Comparison of ENCODE assay signal across 10 cellular contexts in genomic region chr20:23152308-23152892, GRCh38.
A peak's percentile ranks its signal among the peaks of the same experiment; 100 is the strongest.
DNase-seq lines count a peak whose midpoint lies in the region; ATAC-seq and TF ChIP-seq lines count a peak whose summit lies in the region.
"Had no signal": no experiment of that assay in that cellular context is flagged by ENCODE, and none has a peak within 500 bp of the region (broad histone marks: within the 10 kb centered on the region; RNA-seq: fewer than 3 reads in every experiment).

No MANE protein-coding gene starts in this region.

- H3K4me3 ChIP-seq in esophagus squamous epithelium (no peak overlapping the region), neutrophil (ENCODE audit: low read depth in 1 of 2, low read length in 1 of 2) (no peak overlapping the region), MG63 (no peak overlapping the region)

- TF ChIP-seq POLR2A in esophagus squamous epithelium (IDR thresholded peaks at IDR 0.05): no peak

- intact Hi-C loops in esophagus squamous epithelium (cut with DNase I): no loop called here

- H3K27me3 ChIP-seq in esophagus squamous epithelium: no peaks in the 10 kb centered on the region
- no peaks in the 10 kb centered on the region for H3K27me3 ChIP-seq in neutrophil
- no peaks in the 10 kb centered on the region for H3K27me3 ChIP-seq in MG63

- H3K4me1 ChIP-seq in esophagus squamous epithelium: peaks cover 15 to 91% (median 51%) of the 10 kb centered on the region in 3 donors
- peaks cover 81 to 91% of the 10 kb centered on the region in 2 experiments for H3K4me1 ChIP-seq in neutrophil (ENCODE audit: control insufficient read depth in 1 of 2, insufficient read depth in 1 of 2, low read depth in 1 of 2, low read length in 1 of 2)

- H3K27ac ChIP-seq in esophagus squamous epithelium: peak overlapping the region; percentile 19 to 77 (median 59)
- H3K27ac ChIP-seq in neutrophil: peak overlapping the region; percentile 93

- ATAC-seq in GM21529 (IDR thresholded peaks at IDR 0.05; ENCODE audit: unreplicated experiment): no peak

- no peak for TF ChIP-seq CTCF in esophagus squamous epithelium (IDR thresholded peaks at IDR 0.05)
- TF ChIP-seq CTCF in neutrophil (IDR thresholded peaks at IDR 0.05): no peak

- WGBS in esophagus squamous epithelium, 2 donors: 31 to 68% methylated on average over 3 to 4 of the region's 9 CpGs

- no peaks in the 10 kb centered on the region for H3K36me3 ChIP-seq in esophagus squamous epithelium
- no peaks in the 10 kb centered on the region for H3K36me3 ChIP-seq in neutrophil
- H3K36me3 ChIP-seq in MG63: no peaks in the 10 kb centered on the region

- peak; percentile 77 for DNase-seq in AG20443 (ENCODE audit: low spot score)
- DNase-seq in NCI-H510A (lab: John Stamatoyannopoulos, UW): peak; percentile 33
- DNase-seq in esophagus squamous epithelium (lab: John Stamatoyannopoulos, UW): no peak
- DNase-seq in NCI-H2107 (lab: John Stamatoyannopoulos, UW): no peak
- DNase-seq in cerebellar cortex (ENCODE audit: low spot score): no peak
- no peak for DNase-seq in MG63
- DNase-seq: activated naive CD8-positive, alpha-beta T cell treated with anti-CD3 and anti-CD28 coated beads for 36 hours; kidney glomerular epithelial cell had no signal

- H3K9me3 ChIP-seq in esophagus squamous epithelium: no peaks in the 10 kb centered on the region
- H3K9me3 ChIP-seq in neutrophil: no peaks in the 10 kb centered on the region
- H3K9me3 ChIP-seq in MG63: no peaks in the 10 kb centered on the region

Comparison
In these comparisons a context has a peak if more than half of its experiments do, and no peak if none do; other contexts are left out.
1. DNase-seq: peak in AG20443 (single experiment) and NCI-H510A (single experiment); none in esophagus squamous epithelium (single experiment), NCI-H2107 (single experiment), cerebellar cortex (single experiment) and MG63 (single experiment).